8 cellular contexts compared by ENCODE assay signal in the genomic region with DNA sequence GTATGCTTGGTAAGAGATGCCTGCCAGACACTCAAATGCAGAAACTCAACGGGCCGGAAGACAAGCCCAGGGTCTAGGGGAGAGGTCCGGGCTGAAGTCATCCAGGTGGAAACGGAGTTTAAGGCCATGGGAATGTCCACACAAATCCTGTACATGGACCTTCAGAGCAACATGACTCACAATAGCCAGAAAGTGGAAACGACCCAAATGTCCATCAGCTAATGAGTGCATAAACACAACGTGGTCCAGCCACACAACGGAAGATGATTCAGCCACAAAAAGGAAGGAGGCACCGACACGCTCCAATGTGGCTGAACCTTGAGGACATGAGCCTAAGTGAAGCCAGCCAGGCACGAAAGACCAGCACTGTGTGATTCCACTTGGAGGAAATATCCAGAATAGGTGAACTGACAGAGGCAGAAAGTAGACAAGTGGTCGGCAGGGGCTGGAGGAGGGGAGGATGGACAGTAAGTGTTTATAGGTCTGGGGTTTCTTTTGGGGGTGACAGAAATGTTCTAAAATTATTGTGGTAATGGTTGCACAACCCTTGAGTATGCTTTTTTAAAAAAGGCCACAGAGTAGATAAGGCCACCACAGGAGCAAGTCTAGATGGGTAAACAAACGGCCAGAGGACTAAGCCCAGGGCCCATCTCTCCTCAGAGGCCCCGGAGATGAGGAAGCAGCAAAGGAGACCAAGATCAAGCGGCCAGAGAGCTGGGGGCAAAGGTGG.
DNase-seq lines count a peak whose midpoint lies in the region; ATAC-seq and TF ChIP-seq lines count a peak whose summit lies in the region.

No MANE protein-coding gene starts in this region.

- no peak for DNase-seq in CD4-positive, CD25-positive, alpha-beta regulatory T cell
- DNase-seq in MG63 = peak; percentile 59
- peak; percentile 97 for DNase-seq in dermis blood vessel endothelial cell
- DNase-seq in natural killer cell = peak; percentile 48
- no peak for DNase-seq in NCI-H2196 (lab: John Stamatoyannopoulos, UW; ENCODE audit: unreplicated experiment)
- no peak for DNase-seq in NCI-H2227 treated with DMSO at 0.1 percent for 48 hours (lab: John Stamatoyannopoulos, UW)
- no peak for DNase-seq in D341Med (ENCODE audit: low spot score)

- H3K4me1 Mint-ChIP-seq in CD4-positive, CD25-positive, alpha-beta regulatory T cell = peaks cover 19 to 91% (median 63%) of the 10 kb centered on the region in 4 donors
- H3K4me1 Mint-ChIP-seq in natural killer cell = peaks cover 92 to 99% of the 10 kb centered on the region in 2 donors

- no peak overlapping the region for H3K27ac ChIP-seq in CD4-positive, CD25-positive, alpha-beta regulatory T cell (ENCODE audit: insufficient read depth, low read length, poor library complexity, severe bottlenecking)

- peak overlapping the region in 3 of 4 donors; percentile 4 to 45 (median 20) for H3K4me3 Mint-ChIP-seq in CD4-positive, CD25-positive, alpha-beta regulatory T cell
- peak overlapping the region; percentile 70 for H3K4me3 Mint-ChIP-seq in natural killer cell

- no peaks in the 10 kb centered on the region for H3K27me3 ChIP-seq in CD4-positive, CD25-positive, alpha-beta regulatory T cell (ENCODE audit: control insufficient read depth, insufficient read depth, low read length)
- H3K27me3 ChIP-seq in MG63 = no peaks in the 10 kb centered on the region

- H3K4me3 ChIP-seq in CD4-positive, CD25-positive, alpha-beta regulatory T cell (ENCODE audit: low read depth, low read length) = no peak overlapping the region
- H3K4me3 ChIP-seq in MG63 = no peak overlapping the region

- peak in 1 of 2 donors; percentile 12 for ATAC-seq in CD4-positive, CD25-positive, alpha-beta regulatory T cell (ENCODE audit: low read depth in 2 of 2)
- ATAC-seq in natural killer cell (peak; percentile 14 to 67 (median 27)), HG02610 (IDR thresholded peaks at IDR 0.05; ENCODE audit: unreplicated experiment) (no peak)

- peaks cover 52% of the 10 kb centered on the region for H3K36me3 Mint-ChIP-seq in CD4-positive, CD25-positive, alpha-beta regulatory T cell
- peaks cover 7% of the 10 kb centered on the region for H3K36me3 Mint-ChIP-seq in natural killer cell

- H3K9me3 Mint-ChIP-seq in CD4-positive, CD25-positive, alpha-beta regulatory T cell = no peaks in the 10 kb centered on the region
- no peaks in the 10 kb centered on the region for H3K9me3 Mint-ChIP-seq in natural killer cell

- intact Hi-C loops in natural killer cell (cut with micrococcal nuclease) = loop anchor here (1.0 to 2.0 kb wide), 2 partner anchors 14 to 103 kb away; no protein-coding TSS in a partner anchor

- no peaks in the 10 kb centered on the region for H3K27me3 Mint-ChIP-seq in CD4-positive, CD25-positive, alpha-beta regulatory T cell
- no peaks in the 10 kb centered on the region for H3K27me3 Mint-ChIP-seq in natural killer cell (ENCODE audit: low read depth in 2 of 2)

- peaks cover 59% of the 10 kb centered on the region for H3K36me3 ChIP-seq in CD4-positive, CD25-positive, alpha-beta regulatory T cell (ENCODE audit: control insufficient read depth, insufficient read depth, low read length)
- no peaks in the 10 kb centered on the region for H3K36me3 ChIP-seq in MG63

- H3K9me3 ChIP-seq in CD4-positive, CD25-positive, alpha-beta regulatory T cell (ENCODE audit: control insufficient read depth in 2 of 2, low read length in 2 of 2) = no peaks in the 10 kb centered on the region
- H3K9me3 ChIP-seq in MG63 = 0 out of 2 replicates have a peak, but pooled peaks cover 2% of the 10 kb centered on the region

- peak overlapping the region; percentile 72 to 95 (median 87) for H3K27ac Mint-ChIP-seq in CD4-positive, CD25-positive, alpha-beta regulatory T cell
- H3K27ac Mint-ChIP-seq in natural killer cell = peak overlapping the region; percentile 91 to 95

- TF ChIP-seq CTCF in natural killer cell (IDR thresholded peaks at IDR 0.05) = no peak

- peaks cover 41% of the 10 kb centered on the region for H3K4me1 ChIP-seq in CD4-positive, CD25-positive, alpha-beta regulatory T cell (ENCODE audit: control insufficient read depth, insufficient read depth, low read length, poor library complexity, severe bottlenecking)

Comparison
In these comparisons a context has a peak if more than half of its experiments do, and no peak if none do; other contexts are left out.
1. DNase-seq: peak in MG63 (single experiment), dermis blood vessel endothelial cell (single experiment) and natural killer cell (single experiment); none in CD4-positive, CD25-positive, alpha-beta regulatory T cell (0 of 3), NCI-H2196 (single experiment), NCI-H2227 treated with DMSO at 0.1 percent for 48 hours (single experiment) and D341Med (single experiment).